15 cellular contexts compared by ENCODE assay signal in the genomic region with DNA sequence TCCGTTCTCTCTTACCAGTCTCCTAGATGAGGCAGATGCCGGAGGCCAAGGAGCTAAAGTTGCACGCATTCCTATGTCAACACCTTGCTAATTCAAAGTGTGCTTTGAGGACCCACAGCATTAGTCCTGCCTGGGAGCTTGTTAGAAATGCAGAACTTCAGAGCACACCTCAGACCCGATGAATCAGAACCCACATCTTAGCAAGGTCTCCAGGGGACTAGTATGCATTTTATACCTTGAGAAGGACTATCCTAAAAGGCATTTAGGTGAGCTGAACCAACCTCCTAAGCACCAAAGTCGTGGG.
DNase-seq lines count a peak whose midpoint lies in the region; TF ChIP-seq lines count a peak whose summit lies in the region.
"Had no signal": no experiment of that assay in that cellular context is flagged by ENCODE, and none has a peak within 500 bp of the region (broad histone marks: within the 10 kb centered on the region; RNA-seq: fewer than 3 reads in every experiment).

No MANE protein-coding gene starts in this region.

- H3K27ac ChIP-seq in BLaER1: no peak overlapping the region
- peak overlapping the region; percentile 68 for H3K27ac ChIP-seq in KMS-11
- peak overlapping the region in 2 of 3 donors; percentile 23 to 68 for H3K27ac ChIP-seq in thyroid gland
- H3K27ac ChIP-seq: C4-2B had no signal

- H3K27me3 ChIP-seq in BLaER1: no peaks in the 10 kb centered on the region
- H3K27me3 ChIP-seq in KMS-11 (ENCODE audit: insufficient read depth, low read depth): no peaks in the 10 kb centered on the region
- H3K27me3 ChIP-seq in thyroid gland: no peaks in the 10 kb centered on the region

- no peak for TF ChIP-seq POLR2A in thyroid gland (IDR thresholded peaks at IDR 0.05)

- H3K4me1 ChIP-seq in BLaER1 (peaks cover 13% of the 10 kb centered on the region; the same call in 1 of the 2 replicates), KMS-11 (ENCODE audit: low read depth, poor library complexity, severe bottlenecking) (peaks cover 33% of the 10 kb centered on the region), thyroid gland (peaks cover 0 to 9% of the 10 kb centered on the region in 2 donors)

- no peak overlapping the region for H3K9ac ChIP-seq in BLaER1
- no peak overlapping the region; the same call in 1 of the 2 replicates for H3K9ac ChIP-seq in KMS-11

- no peaks in the 10 kb centered on the region for H4K20me1 ChIP-seq in BLaER1
- no peaks in the 10 kb centered on the region for H4K20me1 ChIP-seq in KMS-11 (ENCODE audit: insufficient read depth)

- H3K79me2 ChIP-seq in KMS-11 (ENCODE audit: insufficient read depth, low read depth): no peaks in the 10 kb centered on the region

- H3K4me3 ChIP-seq in BLaER1: no peak overlapping the region
- no peak overlapping the region for H3K4me3 ChIP-seq in KMS-11 (IDR thresholded peaks at IDR 0.05; ENCODE audit: insufficient read depth, low read depth, low read length)
- no peak overlapping the region for H3K4me3 ChIP-seq in thyroid gland (replicated peaks in 1 of 3)
- H3K4me3 ChIP-seq: K562 had no signal

- H2AFZ ChIP-seq in KMS-11 (ENCODE audit: low read depth): peak overlapping the region; percentile 68

- 38 to 51% methylated on average over 5 of the region's 5 CpGs for WGBS in thyroid gland, 2 donors

- DNase-seq in islet precursor cell: peak; percentile 48
- peak in 1 of 2 donors; percentile 9 for DNase-seq in thyroid gland
- DNase-seq in NCI-H2107 treated with DMSO at 0.1 percent for 48 hours (lab: John Stamatoyannopoulos, UW; ENCODE audit: unreplicated experiment): no peak
- no peak for DNase-seq in cerebellar cortex (ENCODE audit: low spot score)
- DNase-seq in HK-2 (ENCODE audit: unreplicated experiment): no peak
- DNase-seq: 8988T; AML-193; CD4-positive, alpha-beta memory T cell; DMS79; HCEC 1CT; HFFc6 had no signal

- H3K9me3 ChIP-seq in BLaER1: no peaks in the 10 kb centered on the region
- no peaks in the 10 kb centered on the region for H3K9me3 ChIP-seq in thyroid gland

- no peaks in the 10 kb centered on the region for H3K36me3 ChIP-seq in BLaER1
- no peaks in the 10 kb centered on the region for H3K36me3 ChIP-seq in KMS-11 (ENCODE audit: insufficient read depth)
- no peaks in the 10 kb centered on the region for H3K36me3 ChIP-seq in thyroid gland

- intact Hi-C loops in thyroid gland (cut with DNase I): no loop called here

- no peak for TF ChIP-seq CTCF in KMS-11 (conservative IDR thresholded peaks at IDR 0.05; ENCODE audit: low read depth, low read length)
- TF ChIP-seq CTCF in thyroid gland (IDR thresholded peaks at IDR 0.05): no peak

- H3K4me2 ChIP-seq in BLaER1 (peak overlapping the region; percentile 25; the same call in 1 of the 2 replicates), KMS-11 (peak overlapping the region; percentile 89)
